8 cellular contexts compared by ENCODE assay signal in the genomic region with DNA sequence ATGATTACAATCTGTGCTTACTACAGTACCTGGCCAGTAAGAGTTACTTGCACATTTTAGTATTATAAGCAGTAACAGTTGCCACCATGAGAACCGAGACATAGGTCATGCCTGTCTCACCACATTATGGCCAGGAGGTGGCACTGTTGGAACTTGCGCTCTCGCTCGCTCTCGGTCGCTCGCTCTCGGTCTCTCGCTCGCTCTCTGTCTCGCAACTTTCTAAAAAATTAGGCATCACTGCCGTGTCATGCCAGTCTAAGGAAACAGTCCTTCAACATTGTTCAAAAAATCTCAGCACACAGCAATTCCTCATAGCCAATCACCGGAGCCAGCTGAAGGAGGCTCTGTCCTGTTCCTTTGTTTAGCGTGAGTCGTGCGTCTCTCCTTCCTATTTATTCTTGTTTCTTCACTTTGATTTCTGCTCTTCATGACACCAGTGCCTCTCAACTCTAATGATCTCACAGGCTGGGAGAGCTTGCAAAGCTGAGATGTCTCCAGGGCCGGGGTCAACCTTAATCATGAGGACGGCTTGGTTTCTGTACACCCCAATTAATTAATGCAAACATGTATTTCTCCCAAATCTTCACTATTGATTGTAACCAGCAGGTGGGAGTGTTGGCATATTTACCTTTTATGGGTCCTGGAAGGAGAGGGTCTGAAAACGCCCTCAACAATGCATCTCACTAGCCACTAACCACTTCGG. TPM values are rescaled to one million over a fixed set of nuclear protein-coding genes. Genes with fewer than 3 reads are reported as not detected.
A peak's percentile ranks its signal among the peaks of the same experiment; 100 is the strongest.
DNase-seq lines count a peak whose midpoint lies in the region; ATAC-seq, FAIRE-seq and TF ChIP-seq lines count a peak whose summit lies in the region.

No MANE protein-coding gene starts in this region.

- WGBS in prostate gland: under 1% methylated on average over 20 of the region's 20 CpGs
- WGBS in aorta, 2 donors: 0 to 2% methylated on average over 20 of the region's 20 CpGs

- peaks cover 0 to 3% of the 10 kb centered on the region in 2 donors for H3K4me1 ChIP-seq in ascending aorta
- peaks cover 0 to 12% of the 10 kb centered on the region in 2 donors for H3K4me1 ChIP-seq in right atrium auricular region
- no peaks in the 10 kb centered on the region for H3K4me1 ChIP-seq in prostate gland (replicated peaks)
- no peaks in the 10 kb centered on the region for H3K4me1 ChIP-seq in aorta (ENCODE audit: control insufficient read depth in 1 of 2, insufficient read depth in 2 of 2, low read length in 2 of 2)

- H3K27me3 ChIP-seq in ascending aorta (no peaks in the 10 kb centered on the region), right atrium auricular region (no peaks in the 10 kb centered on the region), prostate gland (replicated peaks; ENCODE audit: insufficient read depth) (no peaks in the 10 kb centered on the region), aorta (ENCODE audit: control insufficient read depth in 1 of 2, insufficient read depth in 2 of 2, low read length in 1 of 2) (no peaks in the 10 kb centered on the region)

- H3K4me3 ChIP-seq in ascending aorta: peak overlapping the region; percentile 53 to 71
- peak overlapping the region; percentile 38 to 62 for H3K4me3 ChIP-seq in right atrium auricular region
- peak overlapping the region; percentile 33 to 40 for H3K4me3 ChIP-seq in prostate gland
- peak overlapping the region; percentile 33 to 82 for H3K4me3 ChIP-seq in aorta (ENCODE audit: low read length in 2 of 2)

- ATAC-seq in HG02798 (IDR thresholded peaks at IDR 0.05; ENCODE audit: poor library complexity, unreplicated experiment) (peak; percentile 92), aorta (ENCODE audit: low FRiP score) (peak; percentile 94)

- FAIRE-seq in GM12892 (lab: Jason Lieb, UNC): peak; percentile 99

- no peaks in the 10 kb centered on the region for H3K36me3 ChIP-seq in ascending aorta
- no peaks in the 10 kb centered on the region for H3K36me3 ChIP-seq in right atrium auricular region
- no peaks in the 10 kb centered on the region for H3K36me3 ChIP-seq in prostate gland
- H3K36me3 ChIP-seq in aorta (ENCODE audit: control insufficient read depth in 1 of 2, insufficient read depth in 2 of 2, low read length in 1 of 2): no peaks in the 10 kb centered on the region

- H3K9me3 ChIP-seq in ascending aorta: no peaks in the 10 kb centered on the region
- no peaks in the 10 kb centered on the region for H3K9me3 ChIP-seq in right atrium auricular region
- H3K9me3 ChIP-seq in prostate gland: no peaks in the 10 kb centered on the region
- no peaks in the 10 kb centered on the region for H3K9me3 ChIP-seq in aorta (ENCODE audit: control insufficient read depth, low read length)

- TF ChIP-seq POLR2A in GM12892 (IDR thresholded peaks at IDR 0.05; ENCODE audit: low read depth, low read length): no peak
- TF ChIP-seq POLR2A in prostate gland (IDR thresholded peaks at IDR 0.05): no peak

- intact Hi-C loops in ascending aorta (cut with DNase I): loop anchor here (1.0 to 5.0 kb wide), 6 partner anchors 174 to 1238 kb away; no protein-coding TSS in a partner anchor
- intact Hi-C loops in prostate gland (cut with DNase I): loop anchor here (1.0 to 5.0 kb wide), 3 partner anchors 78 to 460 kb away; no protein-coding TSS in a partner anchor
- intact Hi-C loops in aorta (cut with DNase I): loop anchor here (1.0 to 2.0 kb wide), 5 partner anchors 392 to 460 kb away; no protein-coding TSS in a partner anchor

- TF ChIP-seq CTCF in ascending aorta (IDR thresholded peaks at IDR 0.05): peak; percentile 68 to 79 (median 77)
- TF ChIP-seq CTCF in right atrium auricular region (IDR thresholded peaks at IDR 0.05): peak; percentile 75 to 89
- TF ChIP-seq CTCF in prostate gland (IDR thresholded peaks at IDR 0.05): peak; percentile 36 to 93 (median 74)

- no peak for DNase-seq in GM12892 (ENCODE audit: insufficient read length)
- peak; percentile 71 to 93 (median 86) for DNase-seq in NCI-H1417 (lab: John Stamatoyannopoulos, UW)
- peak; percentile 24 to 69 (median 43) for DNase-seq in T-helper 1 cell
- peak in 1 of 2 donors; percentile 82 for DNase-seq in ascending aorta (ENCODE audit: low spot score in 2 of 2)
- peak; percentile 86 for DNase-seq in right atrium auricular region (ENCODE audit: low spot score)
- peak; percentile 75 for DNase-seq in prostate gland (ENCODE audit: low spot score)
- peak; percentile 84 to 87 for DNase-seq in aorta

- H3K27ac ChIP-seq in ascending aorta (peak overlapping the region; percentile 64 to 81), right atrium auricular region (peak overlapping the region; percentile 74 to 84), prostate gland (peak overlapping the region; percentile 68 to 70), aorta (ENCODE audit: low read depth in 1 of 2, low read length in 2 of 2) (peak overlapping the region in 1 of 2 donors; percentile 81)

RNA-seq across cellular contexts. Expression of gene ADAMTS8, which starts 6.3 kb away (rescaled TPM):
- polyA plus RNA-seq in GM12892 (2012; ENCODE audit: missing spikeins): not detected
- total RNA-seq in ascending aorta: 0.64 TPM
- total RNA-seq in right atrium auricular region: 1 to 10 TPM; 2.5 to 7.8 TPM
- total RNA-seq in prostate gland: 1 to 10 TPM in 1 of 2 donors, under 1 TPM in 1; 0.82 to 1.7 TPM
- total RNA-seq in aorta: 10 to 100 TPM in 1 of 2 donors, 1 to 10 TPM in 1; 8.7 to 64.9 TPM
- polyA plus RNA-seq in aorta: 1 to 10 TPM; 3.3 to 5.7 TPM

RNA-seq across cellular contexts. Expression of gene ADAMTS15, which starts 13.8 kb away (rescaled TPM):
- polyA plus RNA-seq in GM12892 (2012; ENCODE audit: missing spikeins): not detected
- total RNA-seq in ascending aorta: 20.4 TPM
- total RNA-seq in right atrium auricular region: 10 to 100 TPM; 17.5 to 21.2 TPM
- total RNA-seq in prostate gland: 1 to 10 TPM in 1 of 2 donors, under 1 TPM in 1; 0.59 to 1.5 TPM
- 10 to 100 TPM in 1 of 2 donors, 1 to 10 TPM in 1; 8.0 to 16.0 TPM for total RNA-seq in aorta
- polyA plus RNA-seq in aorta: 1 to 10 TPM; 1.9 to 4.6 TPM
